Comparison of ENCODE assay signal across 27 cellular contexts in the genomic region with DNA sequence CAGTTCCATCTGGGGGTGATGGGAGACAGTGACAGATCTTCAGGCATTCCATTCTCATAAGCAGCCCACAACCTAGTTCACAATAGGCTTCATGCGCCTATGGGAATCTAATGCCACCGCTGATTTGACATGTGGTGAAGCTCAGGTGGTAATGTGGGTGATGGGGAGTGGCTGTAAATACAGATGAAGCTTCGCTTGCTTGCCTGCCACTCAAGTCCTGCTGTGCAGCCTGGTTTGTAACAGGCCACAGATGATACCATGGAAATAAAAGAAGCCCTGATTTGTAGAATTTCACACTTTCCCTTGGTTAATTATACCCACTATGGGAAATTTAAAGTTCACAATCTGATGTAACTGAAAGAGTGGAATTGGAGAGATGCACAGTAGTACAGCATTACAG. TPM values are rescaled to one million over a fixed set of nuclear protein-coding genes. Genes with fewer than 3 reads are reported as not detected.
"Had no signal": no experiment of that assay in that cellular context is flagged by ENCODE, and none has a peak within 500 bp of the region (broad histone marks: within the 10 kb centered on the region; RNA-seq: fewer than 3 reads in every experiment).

No MANE protein-coding gene starts in this region.

- H3K36me3 ChIP-seq: stomach, suprapubic skin, thoracic aorta, thyroid gland, tibial artery, tibial nerve, transverse colon, upper lobe of left lung, upper lobe of right lung, uterus, vagina had no signal

- FAIRE-seq: urothelium cell line had no signal

- H3K9me3 ChIP-seq: stomach, suprapubic skin, testis, thoracic aorta, thyroid gland, tibial artery, tibial nerve, transverse colon, upper lobe of right lung, uterus, vagina had no signal

- H3K4me1 ChIP-seq: suprapubic skin, testis, tibial artery, tibial nerve, transverse colon, upper lobe of left lung, upper lobe of right lung, uterus, vagina had no signal

- H3K4me3 ChIP-seq: stomach, suprapubic skin, testis, thoracic aorta, thyroid gland, tibial artery, tibial nerve, transverse colon, upper lobe of left lung, upper lobe of right lung, uterus, vagina had no signal

- H3K27me3 ChIP-seq: stomach, suprapubic skin, testis, thyroid gland, tibial nerve, transverse colon, upper lobe of left lung, uterus, vagina had no signal

- DNase-seq: stimulated activated CD4-positive, alpha-beta T cell treated with anti-CD3 and anti-CD28 coated beads, Interleukin-2, amount 100 ng/mL, for 48 hours; stimulated activated CD4-positive, alpha-beta T cell treated with anti-CD3 and anti-CD28 coated beads, Interleukin-4, amount 100 ng/mL, for 1 hour; stimulated activated CD4-positive, alpha-beta T cell treated with anti-CD3 and anti-CD28 coated beads, Interleukin-4, amount 100 ng/mL, for 24 hours; stimulated activated CD4-positive, alpha-beta T cell treated with anti-CD3 and anti-CD28 coated beads, Interleukin-4, amount 100 ng/mL, for 4 hours; stimulated activated CD8-positive, alpha-beta memory T cell treated with anti-CD3 and anti-CD28 coated beads, Interleukin-4, amount 100 ng/mL, for 48 hours; stimulated activated naive B cell treated with anti-CD40 and anti-IgM and Interleukin-4, amounts not matched to agents 10 μg/mL and 1 μg/mL and 100 μg/mL, for 72 hours; stimulated activated naive CD4-positive, alpha-beta T cell; stimulated activated naive CD4-positive, alpha-beta T cell treated with Interleukin-2 at 50 U/mL for 16 hours; stimulated activated naive CD8-positive, alpha-beta T cell treated with anti-CD3 and anti-CD28 coated beads, Interleukin-15, amount 100 ng/mL, for 72 hours; stimulated activated naive CD8-positive, alpha-beta T cell treated with anti-CD3 and anti-CD28 coated beads, Interleukin-15, Interleukin-2, amounts not matched to agents 100 U/mL and 50 U/mL, for 24 hours; stomach; substantia nigra; testis; thyroid gland; tibial artery; transverse colon; trophoblast cell; upper lobe of left lung; upper lobe of right lung; uterus had no signal

- H3K27ac ChIP-seq: stomach, suprapubic skin, testis, thoracic aorta, thyroid gland, tibial artery, tibial nerve, transverse colon, upper lobe of left lung, upper lobe of right lung, uterus, vagina had no signal

- ATAC-seq: stimulated activated effector memory CD8-positive, alpha-beta T cell treated with anti-CD3 and anti-CD28 coated beads, Interleukin-12 subunit alpha, Interleukin-12 subunit beta, amount 100 ng/mL, for 72 hours; stimulated activated memory B cell treated with anti-CD40 and anti-IgM and Interleukin-4, amounts not matched to agents 10 μg/mL and 1 μg/mL and 100 μg/mL, for 72 hours; stimulated activated naive B cell treated with anti-CD40 and anti-IgM and Interleukin-4, amounts not matched to agents 10 μg/mL and 1 μg/mL and 100 μg/mL, for 72 hours; stimulated activated naive CD8-positive, alpha-beta T cell treated with anti-CD3 and anti-CD28 coated beads, Interleukin-15, amount 100 ng/mL, for 72 hours; stimulated activated naive CD8-positive, alpha-beta T cell treated with anti-CD3 and anti-CD28 coated beads, Interleukin-15, Interleukin-2, amounts not matched to agents 100 U/mL and 50 U/mL, for 24 hours; upper lobe of right lung had no signal

RNA-seq across cellular contexts. Expression of a gene that starts 46.9 kb away (rescaled TPM):
- total RNA-seq: thoracic aorta, tibial nerve had no signal
